In genomic region chr22:43533656-43534428, GRCh38 we compare ENCODE assay signal across 15 cellular contexts.
A peak's percentile ranks its signal among the peaks of the same experiment; 100 is the strongest.
DNase-seq lines count a peak whose midpoint lies in the region; ATAC-seq and TF ChIP-seq lines count a peak whose summit lies in the region.
"Had no signal": no experiment of that assay in that cellular context is flagged by ENCODE, and none has a peak within 500 bp of the region (broad histone marks: within the 10 kb centered on the region; RNA-seq: fewer than 3 reads in every experiment).

No MANE protein-coding gene starts in this region.

- peaks cover 2% of the 10 kb centered on the region for H3K27me3 Mint-ChIP-seq in osteocyte (ENCODE audit: unreplicated experiment)

- H3K4me1 Mint-ChIP-seq in osteocyte (ENCODE audit: unreplicated experiment): no peaks in the 10 kb centered on the region
- H3K4me1 Mint-ChIP-seq: B cell had no signal

- H3K9me3 ChIP-seq in right cardiac atrium (ENCODE audit: control insufficient read depth, low read length) (no peaks in the 10 kb centered on the region), upper lobe of right lung (no peaks in the 10 kb centered on the region), HAP-1 (no peaks in the 10 kb centered on the region)
- H3K9me3 ChIP-seq: BLaER1 treated with 17β-estradiol and CSF1 and Interleukin-3, amounts not matched to agents 10 nM and 100 nM had no signal

- H3K27ac ChIP-seq in right cardiac atrium (ENCODE audit: low read length) (no peak overlapping the region), upper lobe of right lung (no peak overlapping the region)
- H3K27ac ChIP-seq: BLaER1 treated with 17β-estradiol and CSF1 and Interleukin-3, amounts not matched to agents 10 nM and 100 nM; HL-60 had no signal

- intact Hi-C loops in cardiac septum (cut with DNase I): no loop called here
- intact Hi-C loops in right cardiac atrium (cut with DNase I): no loop called here
- intact Hi-C loops in upper lobe of right lung (cut with DNase I): no loop called here

- DNase-seq in cardiac septum (ENCODE audit: low spot score) (peak; percentile 26), right cardiac atrium (no peak), osteocyte (ENCODE audit: extremely low spot score, unreplicated experiment) (peak; percentile 57), upper lobe of right lung (peak; percentile 20), HAP-1 (ENCODE audit: low spot score in 2 of 2) (no peak)
- DNase-seq: Calu3; CD8-positive, alpha-beta T cell; GF-D8; HFFc6 had no signal

- H3K4me1 ChIP-seq in right cardiac atrium (ENCODE audit: control insufficient read depth, insufficient read depth, low read length): no peaks in the 10 kb centered on the region
- no peaks in the 10 kb centered on the region for H3K4me1 ChIP-seq in upper lobe of right lung
- no peaks in the 10 kb centered on the region for H3K4me1 ChIP-seq in HAP-1

- no peak overlapping the region for H3K4me3 Mint-ChIP-seq in osteocyte (ENCODE audit: unreplicated experiment)
- H3K4me3 Mint-ChIP-seq: B cell; CD8-positive, alpha-beta T cell; GM23338; HFFc6 had no signal

- no peak overlapping the region for H3K27ac Mint-ChIP-seq in osteocyte (ENCODE audit: unreplicated experiment)
- H3K27ac Mint-ChIP-seq: B cell; CD8-positive, alpha-beta T cell; GM23338; HFFc6 had no signal

- no peak for TF ChIP-seq CTCF in osteocyte (IDR thresholded peaks at IDR 0.05)
- no peak for TF ChIP-seq CTCF in upper lobe of right lung (IDR thresholded peaks at IDR 0.05)

- 91% methylated on average over 10 of the region's 10 CpGs for WGBS in right cardiac atrium

- no peak overlapping the region for H3K4me3 ChIP-seq in right cardiac atrium (ENCODE audit: low read length)
- H3K4me3 ChIP-seq in upper lobe of right lung: no peak overlapping the region
- H3K4me3 ChIP-seq in HAP-1: no peak overlapping the region
- H3K4me3 ChIP-seq: BLaER1 treated with 17β-estradiol and CSF1 and Interleukin-3, amounts not matched to agents 10 nM and 100 nM; GM23338 had no signal

- ATAC-seq in right cardiac atrium (no peak), upper lobe of right lung (no peak), GM18867 (IDR thresholded peaks at IDR 0.05; ENCODE audit: unreplicated experiment) (no peak)
- ATAC-seq: CD8-positive, alpha-beta T cell; GM23338; HCT116 had no signal

- H3K9me3 Mint-ChIP-seq in osteocyte (ENCODE audit: unreplicated experiment): no peaks in the 10 kb centered on the region
- H3K9me3 Mint-ChIP-seq: CD8-positive, alpha-beta T cell had no signal

- H3K36me3 ChIP-seq in upper lobe of right lung: no peaks in the 10 kb centered on the region
- H3K36me3 ChIP-seq in HAP-1 (replicated peaks): no peaks in the 10 kb centered on the region
- H3K36me3 ChIP-seq: BLaER1 treated with 17β-estradiol and CSF1 and Interleukin-3, amounts not matched to agents 10 nM and 100 nM had no signal

- in situ Hi-C loops in HAP-1 (cut with MboI; ENCODE audit: low sequenced_read_pairs): no loop called here

- H3K36me3 Mint-ChIP-seq in osteocyte (ENCODE audit: unreplicated experiment): no peaks in the 10 kb centered on the region
- H3K36me3 Mint-ChIP-seq: CD8-positive, alpha-beta T cell had no signal

- H3K27me3 ChIP-seq in right cardiac atrium (ENCODE audit: control insufficient read depth, insufficient read depth): no peaks in the 10 kb centered on the region
- H3K27me3 ChIP-seq in upper lobe of right lung: no peaks in the 10 kb centered on the region
- H3K27me3 ChIP-seq in HAP-1 (ENCODE audit: low read depth): peaks cover 14% of the 10 kb centered on the region
- H3K27me3 ChIP-seq: BLaER1 treated with 17β-estradiol and CSF1 and Interleukin-3, amounts not matched to agents 10 nM and 100 nM had no signal

Comparison
In these comparisons a context has a peak if more than half of its experiments do, and no peak if none do; other contexts are left out.
1. DNase-seq: peak in cardiac septum (single experiment), osteocyte (single experiment) and upper lobe of right lung (single experiment); none in right cardiac atrium (0 of 3) and HAP-1 (0 of 2).